4 cellular contexts compared by ENCODE assay signal in genomic region chrX:10429908-10430307, GRCh38.
"Had no signal": no experiment of that assay in that cellular context is flagged by ENCODE, and none has a peak within 500 bp of the region (broad histone marks: within the 10 kb centered on the region; RNA-seq: fewer than 3 reads in every experiment).

No MANE protein-coding gene starts in this region.

- DNase-seq: IMR-90, KBM-7, KG1 had no signal

- H3K27ac Mint-ChIP-seq: IgD-negative memory B cell had no signal

- H3K4me1 Mint-ChIP-seq: IgD-negative memory B cell had no signal

- H3K4me3 Mint-ChIP-seq: IgD-negative memory B cell had no signal
